ENCODE assay signal across 9 cellular contexts in genomic region chr9:135170535-135170934, GRCh38.
"Had no signal": no experiment of that assay in that cellular context is flagged by ENCODE, and none has a peak within 500 bp of the region (broad histone marks: within the 10 kb centered on the region; RNA-seq: fewer than 3 reads in every experiment).

No MANE protein-coding gene starts in this region.

- H3K9me3 ChIP-seq: HAP-1 had no signal

- H3K27ac ChIP-seq: GM23248 had no signal

- H3K4me3 ChIP-seq: GM23248, GM23338, HAP-1 had no signal

- ATAC-seq: GM23338, HCT116 had no signal

- H3K9ac ChIP-seq: GM23248 had no signal

- DNase-seq: GM23248, GOT3, H7, H9, HCEC 1CT, HFFc6 had no signal

- H2AFZ ChIP-seq: GM23248, GM23338 had no signal

- H3K36me3 ChIP-seq: HAP-1 had no signal

- H3K4me1 ChIP-seq: HAP-1 had no signal

- H3K4me2 ChIP-seq: GM23338 had no signal
